In the genomic region with DNA sequence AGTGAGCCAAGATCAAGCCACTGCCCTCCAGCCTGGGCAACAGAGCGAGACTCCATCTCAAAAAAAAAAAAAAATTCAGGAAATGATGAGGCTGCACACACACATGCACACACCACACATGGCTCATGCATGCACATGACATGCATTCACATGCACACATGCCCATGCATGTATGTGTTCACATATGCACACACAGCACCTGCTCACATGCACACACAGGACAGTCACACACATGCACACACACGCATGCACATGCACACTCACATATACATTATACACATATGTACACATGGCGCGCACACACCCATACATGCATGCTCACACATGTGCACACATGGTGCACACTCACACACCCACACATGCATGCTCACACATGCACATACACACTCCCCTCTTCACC, we compare ENCODE assay signal across 29 cellular contexts. TPM values are rescaled to one million over a fixed set of nuclear protein-coding genes. Genes with fewer than 3 reads are reported as not detected.
DNase-seq lines count a peak whose midpoint lies in the region; ATAC-seq, FAIRE-seq and TF ChIP-seq lines count a peak whose summit lies in the region.
"Had no signal": no experiment of that assay in that cellular context is flagged by ENCODE, and none has a peak within 500 bp of the region (broad histone marks: within the 10 kb centered on the region; RNA-seq: fewer than 3 reads in every experiment).

No MANE protein-coding gene starts in this region.

- in situ Hi-C loops in Panc1 (cut with HindIII; ENCODE audit: low pct_unique_long_range_greater_than_20kb, low sequenced_read_pairs): no loop called here

- H3K27me3 Mint-ChIP-seq in Caco-2 (ENCODE audit: insufficient read depth, unreplicated experiment) (no peaks in the 10 kb centered on the region), chondrocyte (ENCODE audit: low read depth) (peaks cover 5% of the 10 kb centered on the region)

- H4K91ac ChIP-seq in H1 (replicated peaks; ENCODE audit: insufficient read length, low read length) (no peak overlapping the region), trophoblast cell (ENCODE audit: low read depth, low read length) (no peak overlapping the region)

- no peak overlapping the region for H3K56ac ChIP-seq in H1 (replicated peaks; ENCODE audit: insufficient read length, low read depth, low read length)

- no peaks in the 10 kb centered on the region for H3K79me2 ChIP-seq in H1 (ENCODE audit: control insufficient read depth in 1 of 2, insufficient read depth in 2 of 2, low read length in 2 of 2)
- H3K79me2 ChIP-seq in trophoblast cell (ENCODE audit: control insufficient read depth, insufficient read depth, low read length, poor library complexity): no peaks in the 10 kb centered on the region

- H3K23ac ChIP-seq in H1 (ENCODE audit: insufficient read length): peak overlapping the region; percentile 74
- H3K23ac ChIP-seq in trophoblast cell (ENCODE audit: low read length): no peak overlapping the region

- 93% methylated on average over 4 of the region's 4 CpGs; no CpG with 5 or more reads in 1 of the 2 experiments for WGBS in H1 (ENCODE audit: extremely low coverage in 1 of 2, insufficient coverage in 1 of 2, insufficient read length in 1 of 2, insufficient replicate concordance in 2 of 2, low coverage in 1 of 2, low lambda C conversion rate in 2 of 2, missing lambda C conversion rate in 1 of 2), 2 experiments
- no CpG with 5 or more reads among the region's 4 CpGs for WGBS in trophoblast cell (ENCODE audit: extremely low coverage, insufficient coverage, insufficient read length)

- no peak overlapping the region for H2BK15ac ChIP-seq in H1 (ENCODE audit: low read length)

- H3K36me3 ChIP-seq in Caco-2 (ENCODE audit: control insufficient read depth, insufficient read depth, low read length) (no peaks in the 10 kb centered on the region), Panc1 (ENCODE audit: control insufficient read depth, insufficient read depth, low read length) (no peaks in the 10 kb centered on the region), H1 (ENCODE audit: control insufficient read depth in 2 of 4, insufficient read depth in 4 of 4, low read length in 3 of 4) (no peaks in the 10 kb centered on the region), trophoblast cell (ENCODE audit: control insufficient read depth in 1 of 2, insufficient read depth in 2 of 2, low read length in 2 of 2) (no peaks in the 10 kb centered on the region)
- H3K36me3 ChIP-seq: BLaER1, HAP-1 had no signal

- H3K4me3 ChIP-seq in Caco-2 (ENCODE audit: low read depth, low read length) (no peak overlapping the region), Panc1 (ENCODE audit: low read depth in 2 of 2, low read length in 2 of 2) (no peak overlapping the region), H1 (ENCODE audit: extremely low read depth in 1 of 4, insufficient read depth in 2 of 4, low read depth in 3 of 4, low read length in 4 of 4) (no peak overlapping the region), trophoblast cell (ENCODE audit: low read depth, low read length) (peak overlapping the region; percentile 59)
- H3K4me3 ChIP-seq: BLaER1, GM23338, HAP-1, PC-9 had no signal

- peak overlapping the region; percentile 45; the same call in 1 of the 2 replicates for H2BK12ac ChIP-seq in H1 (ENCODE audit: low read depth, low read length)
- H2BK12ac ChIP-seq in trophoblast cell (ENCODE audit: low read length): no peak overlapping the region

- BruUV-seq in Caco-2 (replicated peaks; lab: Mats Ljungman, UMichigan): no TSS peak
- no TSS peak for BruUV-seq in Panc1 (replicated peaks; lab: Mats Ljungman, UMichigan)

- H2BK20ac ChIP-seq in H1 (ENCODE audit: low read length): no peak overlapping the region

- H3K4me1 ChIP-seq in Caco-2 (peaks cover 80% of the 10 kb centered on the region), Panc1 (ENCODE audit: control insufficient read depth, insufficient read depth, low read length) (peaks cover 81% of the 10 kb centered on the region), H1 (replicated peaks in 1 of 4; ENCODE audit: control insufficient read depth in 3 of 4, insufficient read depth in 4 of 4, low read length in 3 of 4) (peaks cover 0 to 3% (median 0%) of the 10 kb centered on the region in 4 experiments; a peak in 2 of 7 replicates), trophoblast cell (ENCODE audit: control insufficient read depth in 1 of 2, insufficient read depth in 2 of 2, low read length in 2 of 2) (peaks cover 2 to 8% of the 10 kb centered on the region in 2 experiments)

- peaks cover 6% of the 10 kb centered on the region; the same call in 1 of the 2 replicates for H3K23me2 ChIP-seq in H1 (ENCODE audit: low read depth, low read length)

- H2BK120ac ChIP-seq in H1 (replicated peaks; ENCODE audit: low read depth, low read length) (no peak overlapping the region), trophoblast cell (ENCODE audit: insufficient read depth, low read length, poor library complexity) (no peak overlapping the region)

- H3K9me3 Mint-ChIP-seq in Caco-2 (ENCODE audit: unreplicated experiment): no peaks in the 10 kb centered on the region
- H3K9me3 Mint-ChIP-seq in chondrocyte (ENCODE audit: low read depth): no peaks in the 10 kb centered on the region
- H3K9me3 Mint-ChIP-seq: GM23338, HFFc6 had no signal

- H3K4me2 ChIP-seq in H1 (ENCODE audit: insufficient read depth in 1 of 2, low read depth in 2 of 2, low read length in 2 of 2) (no peak overlapping the region), trophoblast cell (ENCODE audit: low read length) (no peak overlapping the region)
- H3K4me2 ChIP-seq: GM23338, KMS-11, PC-9, SK-N-SH had no signal

- FAIRE-seq in H1 (lab: Jason Lieb, UNC): no peak
- FAIRE-seq: A204.1 had no signal

- POLR2A ChIA-PET in Caco-2 (lab: Charles Lee): no interaction called here
- POLR2A ChIA-PET in Panc1 (lab: Charles Lee): interaction anchor here (1.1 kb wide), 1 partner anchor 60 kb away, joined by 8 read pairs; no protein-coding TSS in a partner anchor
- POLR2A ChIA-PET in H1 (lab: Charles Lee; ENCODE audit: partially characterized antibody): no interaction called here

- H3K4me1 Mint-ChIP-seq in Caco-2 (ENCODE audit: low read depth, unreplicated experiment) (peaks cover 80% of the 10 kb centered on the region), chondrocyte (ENCODE audit: low read depth) (no peaks in the 10 kb centered on the region)
- H3K4me1 Mint-ChIP-seq: CD4-positive, alpha-beta memory T cell had no signal

- peak overlapping the region; percentile 94 for H3K27ac Mint-ChIP-seq in Caco-2 (ENCODE audit: unreplicated experiment)
- no peak overlapping the region for H3K27ac Mint-ChIP-seq in chondrocyte (ENCODE audit: unreplicated experiment)
- H3K27ac Mint-ChIP-seq: GM23338, HFFc6 had no signal

- peaks cover 9% of the 10 kb centered on the region for H3K36me3 Mint-ChIP-seq in Caco-2 (ENCODE audit: insufficient read depth, unreplicated experiment)
- H3K36me3 Mint-ChIP-seq in chondrocyte (ENCODE audit: low read depth): no peaks in the 10 kb centered on the region
- H3K36me3 Mint-ChIP-seq: CD4-positive, alpha-beta memory T cell had no signal

- TF ChIP-seq RAD21 in H1 (IDR thresholded peaks at IDR 0.05 in 1 of 2, conservative IDR thresholded peaks at IDR 0.05 in 1 of 2; ENCODE audit: low read depth in 2 of 2, low read length in 2 of 2): no peak

- H2BK5ac ChIP-seq in H1 (ENCODE audit: low read depth, low read length): no peak overlapping the region
- H2BK5ac ChIP-seq in trophoblast cell (ENCODE audit: low read depth, low read length, poor library complexity): no peak overlapping the region

- H4K8ac ChIP-seq in H1 (ENCODE audit: extremely low read depth, insufficient read depth, low read length): no peak overlapping the region
- H4K8ac ChIP-seq in trophoblast cell (ENCODE audit: low read depth, low read length): no peak overlapping the region

- DNase-seq in Caco-2 (no peak), Panc1 (ENCODE audit: low read depth, low spot score) (no peak), H1 (ENCODE audit: low read depth in 1 of 2, low spot score in 2 of 2) (no peak), trophoblast cell (no peak), CD1c-positive myeloid dendritic cell (ENCODE audit: extremely low spot score) (no peak), chondrocyte (ENCODE audit: low spot score) (no peak), SK-N-DZ (ENCODE audit: low spot score) (no peak)
- DNase-seq: CD4-positive, alpha-beta memory T cell; COR-L47; DMS 273 treated with DMSO at 0.1 percent for 48 hours; DMS79; GF-D8; HFFc6; IMR-90; MM.1S; NCI-H2029; NCI-H446 treated with DMSO at 0.1 percent for 48 hours; NCI-H526; NCI-H82; PC-9; RPMI8226; SHP77; SK-N-SH; SW 1271 had no signal

- TF ChIP-seq POLR2A in H1 (IDR thresholded peaks at IDR 0.05; ENCODE audit: control extremely low read depth in 1 of 2, low read depth in 2 of 2, low read length in 2 of 2): no peak

- TF ChIP-seq CTCF in Caco-2 (IDR thresholded peaks at IDR 0.05; ENCODE audit: insufficient read depth in 1 of 2, low read depth in 1 of 2, low read length in 1 of 2, severe bottlenecking in 1 of 2, unreplicated experiment in 1 of 2) (no peak), Panc1 (IDR thresholded peaks at IDR 0.05) (no peak), H1 (IDR thresholded peaks at IDR 0.05; ENCODE audit: control extremely low read depth in 1 of 3, insufficient read depth in 1 of 3, low read depth in 1 of 3, low read length in 3 of 3) (no peak), chondrocyte (IDR thresholded peaks at IDR 0.05) (no peak)

- peaks cover 0 to 7% of the 10 kb centered on the region in 2 experiments for H4K20me1 ChIP-seq in H1 (replicated peaks in 1 of 2; ENCODE audit: control insufficient read depth in 1 of 2, insufficient read depth in 2 of 2, low read length in 2 of 2)
- H4K20me1 ChIP-seq: BLaER1 had no signal

- no peak overlapping the region for H3K18ac ChIP-seq in H1 (ENCODE audit: extremely low read depth, low read length)
- no peak overlapping the region for H3K18ac ChIP-seq in trophoblast cell (ENCODE audit: low read length)

- H2AFZ ChIP-seq in H1 (ENCODE audit: low read length) (no peak overlapping the region), trophoblast cell (ENCODE audit: insufficient read depth, low read length, poor library complexity) (no peak overlapping the region)
- H2AFZ ChIP-seq: GM23338, PC-9 had no signal

- TF ChIP-seq EP300 in H1 (IDR thresholded peaks at IDR 0.05; ENCODE audit: borderline replicate concordance in 1 of 2, low read depth in 2 of 2, low read length in 2 of 2): no peak

- H4K12ac ChIP-seq in trophoblast cell (ENCODE audit: low read depth, low read length): no peak overlapping the region

- H3K9me3 ChIP-seq in Caco-2: no peaks in the 10 kb centered on the region
- no peaks in the 10 kb centered on the region for H3K9me3 ChIP-seq in Panc1 (ENCODE audit: control insufficient read depth, insufficient read depth, low read depth, low read length)
- H3K9me3 ChIP-seq in H1 (ENCODE audit: insufficient read depth in 2 of 2, low read depth in 1 of 2, low read length in 1 of 2): no peaks in the 10 kb centered on the region
- H3K9me3 ChIP-seq in trophoblast cell (ENCODE audit: insufficient read depth, low read depth, low read length): peaks cover 3% of the 10 kb centered on the region
- H3K9me3 ChIP-seq: BLaER1, HAP-1, SK-N-SH had no signal

- no peak overlapping the region; a peak in 1 of 7 replicates for H3K9ac ChIP-seq in H1 (replicated peaks in 1 of 4; ENCODE audit: extremely low read depth in 1 of 4, low read depth in 3 of 4, low read length in 3 of 4)
- H3K9ac ChIP-seq in trophoblast cell (ENCODE audit: low read length): no peak overlapping the region
- H3K9ac ChIP-seq: BLaER1, KMS-11, SK-N-SH had no signal

- H3K79me1 ChIP-seq in H1 (ENCODE audit: low read depth, low read length) (0 out of 2 replicates have a peak, but pooled peaks cover 3% of the 10 kb centered on the region), trophoblast cell (ENCODE audit: low read length) (peaks cover 2% of the 10 kb centered on the region)

- no peak for ATAC-seq in Panc1
- ATAC-seq: GM23338 had no signal

- H3K14ac ChIP-seq in H1 (ENCODE audit: insufficient read length) (no peak overlapping the region), trophoblast cell (ENCODE audit: low read length) (no peak overlapping the region)

- H3K4ac ChIP-seq in H1 (replicated peaks; ENCODE audit: insufficient read length, low read depth, low read length) (peak overlapping the region; percentile 94), trophoblast cell (ENCODE audit: low read depth, low read length) (no peak overlapping the region)

- H3K4me3 Mint-ChIP-seq in Caco-2 (ENCODE audit: unreplicated experiment): peak overlapping the region; percentile 6
- H3K4me3 Mint-ChIP-seq in chondrocyte (ENCODE audit: unreplicated experiment): no peak overlapping the region
- H3K4me3 Mint-ChIP-seq: CD4-positive, alpha-beta memory T cell; GM23338; HFFc6 had no signal

- H4K5ac ChIP-seq in H1 (ENCODE audit: insufficient read length, low read depth, low read length): no peak overlapping the region

- H3K27me3 ChIP-seq in Caco-2 (replicated peaks; ENCODE audit: control insufficient read depth, insufficient read depth, low read length) (no peaks in the 10 kb centered on the region), Panc1 (ENCODE audit: control insufficient read depth, insufficient read depth, low read length) (no peaks in the 10 kb centered on the region), H1 (replicated peaks in 1 of 4; ENCODE audit: control insufficient read depth in 3 of 4, extremely low read depth in 1 of 4, insufficient read depth in 3 of 4, low read length in 3 of 4) (no peaks in the 10 kb centered on the region), trophoblast cell (ENCODE audit: insufficient read depth, low read length) (no peaks in the 10 kb centered on the region)
- H3K27me3 ChIP-seq: BLaER1 had no signal

- H2AK5ac ChIP-seq in H1 (ENCODE audit: low read depth, low read length) (peak overlapping the region; percentile 43; the same call in 1 of the 2 replicates), trophoblast cell (ENCODE audit: low read length) (no peak overlapping the region)

- H3K27ac ChIP-seq in Panc1 (ENCODE audit: low read length) (peak overlapping the region; percentile 99), H1 (ENCODE audit: low read depth, low read length) (no peak overlapping the region), trophoblast cell (ENCODE audit: low read depth, low read length) (no peak overlapping the region)
- H3K27ac ChIP-seq: BLaER1, KMS-11 had no signal

- intact Hi-C loops in Caco-2 (cut with micrococcal nuclease; ENCODE audit: unreplicated experiment): no loop called here
- intact Hi-C loops in Panc1 (cut with micrococcal nuclease; ENCODE audit: unreplicated experiment): no loop called here

- CTCF ChIA-PET in Caco-2 (lab: Charles Lee): interaction anchor here (2.8 to 3.5 kb wide), 2 partner anchors 32 to 75 kb away, joined by 15 to 41 read pairs; no protein-coding TSS in a partner anchor
- CTCF ChIA-PET in Panc1 (lab: Charles Lee): no interaction called here
- CTCF ChIA-PET in H1 (lab: Charles Lee; ENCODE audit: partially characterized antibody): interaction anchor here (0.7 to 12.4 kb wide), 5 partner anchors 42 to 79 kb away, joined by 3 to 92 read pairs (median 8); no protein-coding TSS in a partner anchor

RNA-seq across cellular contexts. Expression of gene RIPOR3, which starts 22.5 kb away (rescaled TPM):
- 0.18 and 0.67 TPM in 2 replicates for total RNA-seq in Caco-2 (2022)
- total RNA-seq in Panc1 (2021; ENCODE audit: unreplicated experiment): 92.5 TPM
- 97.9 TPM for polyA plus RNA-seq in Panc1 (2012; ENCODE audit: insufficient read length)
- total RNA-seq in H1 (2021; fragmentation: NEBNext Ultra II Directional; extraction: Animal tissue kit (Norgen Biotek cat#: 25700)): 4.5 and 4.7 TPM in 2 replicates
- polyA plus RNA-seq in H1 (2011; rRNA removed): 3.6 and 5.6 TPM in 2 replicates
- polyA plus RNA-seq in H1 (2011; cell fraction: cytosol; rRNA removed): 6.9 TPM
- polyA plus RNA-seq in H1 (2011; cell fraction: nucleus; rRNA removed): 43.0 TPM
- polyA plus RNA-seq in H1 (2012, experiment 1 of 2): 5.7 to 7.7 TPM (median 5.9 TPM) in 4 replicates
- 1.6 TPM for polyA plus RNA-seq in H1 (2012, experiment 2 of 2)
- polyA plus RNA-seq in H1 (2013, experiment 1 of 2): 3.2 TPM
- polyA plus RNA-seq in H1 (2013, experiment 2 of 2): 2.5 TPM
- 3.3 and 3.8 TPM in 2 replicates for polyA minus RNA-seq in H1 (2011; rRNA and poly(A)+ RNA removed)
- 3.1 TPM for polyA minus RNA-seq in H1 (2011; cell fraction: cytosol; rRNA and poly(A)+ RNA removed)
- 9.2 TPM for polyA minus RNA-seq in H1 (2011; cell fraction: nucleus; rRNA and poly(A)+ RNA removed)
- 0.12 and 0.15 TPM in 2 replicates for polyA plus RNA-seq in trophoblast cell (2013)
- total RNA-seq in chondrocyte: 0.12 TPM in 1 of 3 replicates, not detected in the others
- polyA plus RNA-seq in SK-N-DZ (2014; cell fraction: cytosol; rRNA removed): not detected in 2 replicates
- not detected in 2 replicates for polyA plus RNA-seq in SK-N-DZ (2014; cell fraction: nucleus; rRNA removed)
- total RNA-seq: CD4-positive, alpha-beta memory T cell had no signal

Comparison
In these comparisons a context has a peak if more than half of its experiments do, and no peak if none do; other contexts are left out.
1. RNA of gene RIPOR3, which starts 22.5 kb away (total RNA-seq): 92.5 TPM in Panc1 (single experiment); 4.5 to 4.7 TPM in H1, 0.18 to 0.67 TPM in Caco-2 and 0.12 TPM in chondrocyte; every median in the first group is over 10 times any median in the second.